ENCODE assay signal across 9 cellular contexts in the genomic region with DNA sequence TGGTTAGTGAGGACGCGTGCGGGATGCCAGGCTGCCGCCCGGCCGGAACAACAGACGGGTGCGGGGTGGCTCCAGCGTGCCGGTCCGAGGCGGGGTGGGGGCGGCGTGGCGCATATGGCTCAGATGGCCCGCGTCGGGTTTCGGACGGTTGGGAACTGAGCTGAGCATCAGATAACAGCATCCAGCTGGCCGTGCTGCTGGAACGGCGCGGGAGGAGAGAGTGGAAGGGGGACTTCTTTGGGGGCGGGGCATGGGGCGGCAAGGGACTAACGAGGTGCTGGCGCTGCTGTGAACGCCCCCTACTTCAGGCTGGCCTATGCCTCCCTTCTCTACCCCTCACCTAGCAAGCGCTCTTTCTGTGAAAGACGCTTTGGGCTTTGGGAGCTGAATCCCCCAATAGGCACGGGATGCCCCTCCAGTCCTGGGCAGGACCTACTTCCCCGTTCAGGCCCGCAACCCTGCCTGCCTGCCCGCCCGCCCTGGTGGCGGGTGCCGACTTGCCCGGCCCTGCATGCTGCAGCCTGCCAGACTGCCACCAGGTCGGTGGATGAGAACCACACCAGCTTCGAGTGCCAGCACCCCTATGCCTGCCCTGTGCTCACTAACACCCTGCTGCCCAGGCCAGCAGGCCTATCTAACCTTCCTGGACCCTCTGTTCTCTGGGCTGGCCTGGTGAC. TPM values are rescaled to one million over a fixed set of nuclear protein-coding genes. Genes with fewer than 3 reads are reported as not detected.
DNase-seq lines count a peak whose midpoint lies in the region; ATAC-seq and TF ChIP-seq lines count a peak whose summit lies in the region.
"Had no signal": no experiment of that assay in that cellular context is flagged by ENCODE, and none has a peak within 500 bp of the region (broad histone marks: within the 10 kb centered on the region; RNA-seq: fewer than 3 reads in every experiment).

No MANE protein-coding gene starts in this region.

- peak; percentile 4 for ATAC-seq in GM19035 (IDR thresholded peaks at IDR 0.05; ENCODE audit: unreplicated experiment)

- H3K4me3 ChIP-seq in LNCaP clone FGC (ENCODE audit: low read depth, low read length) (peak overlapping the region; percentile 57), WI38 (ENCODE audit: low read depth, low read length) (peak overlapping the region; percentile 71), dorsolateral prefrontal cortex (peak overlapping the region; percentile 64 to 99 (median 86)), mononuclear cell (ENCODE audit: low read length) (peak overlapping the region; percentile 88), tibial artery (peak overlapping the region; percentile 79 to 92)

- peak; percentile 20 to 31 for DNase-seq in AML-193 (lab: John Stamatoyannopoulos, UW)
- no peak for DNase-seq in LNCaP clone FGC (ENCODE audit: low read depth)
- peak in 1 of 10 donors; percentile 30 for DNase-seq in dorsolateral prefrontal cortex
- no peak for DNase-seq in tibial artery
- DNase-seq in T1000 (lab: John Stamatoyannopoulos, UW), result no peak

- peak overlapping the region in 58 of 59 donors; percentile 22 to 95 (median 88) for H3K27ac ChIP-seq in dorsolateral prefrontal cortex
- H3K27ac ChIP-seq in tibial artery, result peak overlapping the region; percentile 87 to 98

- peaks cover 53% of the 10 kb centered on the region for H3K4me1 ChIP-seq in mononuclear cell (ENCODE audit: insufficient read depth, low read length)
- H3K4me1 ChIP-seq in tibial artery, result peaks cover 22 to 48% (median 42%) of the 10 kb centered on the region in 4 donors

- H3K9me3 ChIP-seq in mononuclear cell (ENCODE audit: low read depth, low read length) (no peaks in the 10 kb centered on the region), tibial artery (no peaks in the 10 kb centered on the region)

- TF ChIP-seq CTCF in LNCaP clone FGC (IDR thresholded peaks at IDR 0.05; ENCODE audit: control insufficient read depth, extremely low read depth, insufficient read depth) (no peak), WI38 (IDR thresholded peaks at IDR 0.05; ENCODE audit: low read depth, low read length) (no peak), dorsolateral prefrontal cortex (IDR thresholded peaks at IDR 0.05 in 54 of 56, conservative IDR thresholded peaks at IDR 0.05 in 2 of 56; ENCODE audit: low read depth in 1 of 56, partially characterized antibody in 56 of 56) (peak in 2 of 56 donors; percentile 25 to 27), tibial artery (IDR thresholded peaks at IDR 0.05) (peak; percentile 12 to 13)

- intact Hi-C loops in dorsolateral prefrontal cortex (cut with DNase I), result loop anchor here (2.0 kb wide), 2 partner anchors 35 to 83 kb away; no protein-coding TSS in a partner anchor
- intact Hi-C loops in tibial artery (cut with DNase I; ENCODE audit: low total_unique reads), result no loop called here

- peaks cover 0 to 10% (median 0%) of the 10 kb centered on the region in 3 donors for H3K36me3 ChIP-seq in tibial artery

- no peaks in the 10 kb centered on the region for H3K27me3 ChIP-seq in dorsolateral prefrontal cortex
- no peaks in the 10 kb centered on the region for H3K27me3 ChIP-seq in mononuclear cell (ENCODE audit: insufficient read depth, low read length)
- H3K27me3 ChIP-seq in tibial artery, result no peaks in the 10 kb centered on the region

RNA-seq across cellular contexts. Expression of gene INKA1, which starts 0.5 kb away (rescaled TPM):
- total RNA-seq in dorsolateral prefrontal cortex (1 to 10 TPM; 1.6 to 8.8 (median 5.3) TPM), mononuclear cell (1.5 TPM)

RNA-seq across cellular contexts. Expression of gene CDHR4, which starts 3.9 kb away (rescaled TPM):
- total RNA-seq in dorsolateral prefrontal cortex (under 1 TPM in 8 of 120 experiments, not detected in 112; 0.19 to 0.84 (median 0.50) TPM), mononuclear cell (not detected)
- total RNA-seq: pulmonary artery endothelial cell had no signal

RNA-seq across cellular contexts. Expression of gene UBA7, which starts 10.2 kb away (rescaled TPM):
- total RNA-seq in dorsolateral prefrontal cortex, result 10 to 100 TPM in 118 of 120 experiments, 1 to 10 TPM in 2; 9.9 to 55.4 (median 21.1) TPM
- 57.9 TPM for total RNA-seq in mononuclear cell

RNA-seq across cellular contexts. Expression of gene IP6K1, which starts 17.3 kb away (rescaled TPM):
- total RNA-seq in dorsolateral prefrontal cortex, result 100 to 1,000 TPM in 104 of 120 experiments, 10 to 100 TPM in 16; 82.9 to 160 (median 118) TPM
- total RNA-seq in mononuclear cell, result 31.7 TPM

RNA-seq across cellular contexts. Expression of gene TRAIP, which starts 52.8 kb away (rescaled TPM):
- total RNA-seq in dorsolateral prefrontal cortex (1 to 10 TPM in 116 of 120 experiments, under 1 TPM in 4; 0.38 to 9.2 (median 3.0) TPM), mononuclear cell (3.3 TPM)

Comparison
In these comparisons a context has a peak if more than half of its experiments do, and no peak if none do; other contexts are left out.
1. DNase-seq: peak in AML-193 (2 of 2); none in LNCaP clone FGC (single experiment), tibial artery (0 of 2) and T1000 (single experiment).
2. CTCF ChIP-seq: peak in tibial artery (2 of 2); none in LNCaP clone FGC (single experiment) and WI38 (single experiment).
3. Peak in every context shown above with its lines, with median percentiles within 50 percentile points of each other: H3K4me3 ChIP-seq.